15 cellular contexts compared by ENCODE assay signal in the genomic region with DNA sequence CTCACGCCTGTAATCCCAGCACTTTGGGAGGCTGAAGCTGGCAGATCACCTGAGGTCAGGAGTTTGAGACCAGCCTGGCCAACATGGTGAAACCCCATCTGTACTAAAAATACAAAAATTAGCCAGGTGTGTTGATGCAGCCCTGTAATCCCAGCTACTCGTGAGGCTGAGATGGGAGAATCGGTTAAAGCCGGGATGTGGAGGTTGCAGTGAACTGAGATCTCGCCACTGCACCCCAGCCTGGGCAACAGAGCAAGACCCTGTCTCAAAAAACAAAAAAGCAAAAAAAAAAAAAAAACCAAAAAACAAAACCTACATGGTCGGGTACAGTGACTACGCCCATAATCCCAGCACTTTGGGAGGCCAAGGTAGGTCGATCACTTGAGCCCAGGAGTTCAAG. TPM values are rescaled to one million over a fixed set of nuclear protein-coding genes. Genes with fewer than 3 reads are reported as not detected.
DNase-seq lines count a peak whose midpoint lies in the region; ATAC-seq and TF ChIP-seq lines count a peak whose summit lies in the region.
"Not testable (repeated sequence)": the region's sequence is repeated elsewhere in the genome, so short reads cannot be mapped to it uniquely, and the experiment has no call there.
"Had no signal": no experiment of that assay in that cellular context is flagged by ENCODE, and none has a peak within 500 bp of the region (broad histone marks: within the 10 kb centered on the region; RNA-seq: fewer than 3 reads in every experiment).

No MANE protein-coding gene starts in this region.

- ATAC-seq in HCT116; effector memory CD8-positive, alpha-beta T cell (replicated peaks): not testable (repeated sequence)

- not testable (repeated sequence) for TF ChIP-seq POLR2A in HCT116 (IDR thresholded peaks at IDR 0.05; ENCODE audit: borderline replicate concordance, extremely low read depth, insufficient read depth, insufficient read length)

- not testable (repeated sequence) for H3K4me2 ChIP-seq in HCT116 (ENCODE audit: low read length)

- H3K9me2 ChIP-seq in HCT116 (ENCODE audit: insufficient read depth), result not testable (repeated sequence)

- H3K4me1 ChIP-seq in A673 (ENCODE audit: insufficient read depth, low read length, poor library complexity, severe bottlenecking), result peaks cover 18% of the 10 kb centered on the region
- peaks cover 12 to 27% of the 10 kb centered on the region in 2 experiments for H3K4me1 ChIP-seq in HCT116 (ENCODE audit: control insufficient read depth in 1 of 2, insufficient read depth in 2 of 2, low read length in 2 of 2)

- H3K4me3 ChIP-seq in A673 (ENCODE audit: low read depth, low read length, poor library complexity, severe bottlenecking); HCT116 (replicated peaks in 1 of 2; ENCODE audit: low read depth in 1 of 2, low read length in 2 of 2); WERI-Rb-1 (ENCODE audit: low read depth, low read length): not testable (repeated sequence)

- intact Hi-C loops in A673 (cut with micrococcal nuclease; ENCODE audit: unreplicated experiment), result loop anchor here (5.0 kb wide), 1 partner anchor 193 kb away; a partner anchor contains a TSS
- intact Hi-C loops in HCT116 (cut with micrococcal nuclease), result not testable (repeated sequence)
- intact Hi-C loops in activated naive CD4-positive, alpha-beta T cell treated with anti-CD3 and anti-CD28 coated beads for 36 hours (cut with micrococcal nuclease), result loop anchor here (5.0 kb wide), 3 partner anchors 107 to 1272 kb away; a partner anchor contains a TSS

- H3K9ac ChIP-seq in HCT116 (ENCODE audit: low read length), result peak overlapping the region; percentile 99; the same call in 1 of the 2 replicates

- H3K79me2 ChIP-seq in HCT116 (ENCODE audit: insufficient read depth, low read length), result peaks cover 33% of the 10 kb centered on the region

- not testable (repeated sequence) for DNase-seq in A673 (ENCODE audit: low spot score); HCT116 (ENCODE audit: low read depth, low spot score); WERI-Rb-1; activated naive CD4-positive, alpha-beta T cell treated with anti-CD3 and anti-CD28 coated beads for 36 hours; effector memory CD8-positive, alpha-beta T cell; neural crest cell (ENCODE audit: low read depth, low spot score)

- TF ChIP-seq CTCF in A673 (conservative IDR thresholded peaks at IDR 0.05; ENCODE audit: low read depth, low read length); HCT116 (IDR thresholded peaks at IDR 0.05 in 2 of 3, conservative IDR thresholded peaks at IDR 0.05 in 1 of 3; ENCODE audit: borderline replicate concordance in 1 of 3, insufficient read depth in 1 of 3, low read depth in 2 of 3, low read length in 2 of 3); WERI-Rb-1 (IDR thresholded peaks at IDR 0.05; ENCODE audit: low read depth, low read length); neural crest cell (conservative IDR thresholded peaks at IDR 0.05): not testable (repeated sequence)

- TF ChIP-seq RAD21 in HCT116 (IDR thresholded peaks at IDR 0.05; ENCODE audit: low read depth), result not testable (repeated sequence)

- CTCF ChIA-PET in A673 (lab: Charles Lee); HCT116 (lab: Charles Lee): not testable (repeated sequence)
- CTCF ChIA-PET in activated naive CD4-positive, alpha-beta T cell treated with anti-CD3 and anti-CD28 coated beads for 36 hours (lab: Charles Lee), result interaction anchor here (1.0 to 1.2 kb wide), 4 partner anchors 11 to 117 kb away, joined by 3 to 6 read pairs (median 4); a partner anchor contains a TSS

- H3K9me3 ChIP-seq in A673 (ENCODE audit: low read depth, low read length, poor library complexity, severe bottlenecking); HCT116 (ENCODE audit: control insufficient read depth in 1 of 2, insufficient read depth in 1 of 2, low read depth in 1 of 2, low read length in 2 of 2): not testable (repeated sequence)
- peaks cover 12% of the 10 kb centered on the region for H3K9me3 ChIP-seq in WERI-Rb-1 (ENCODE audit: severe bottlenecking)

- BruUV-seq in A673 (replicated peaks; lab: Mats Ljungman, UMichigan); HCT116 (replicated peaks; lab: Mats Ljungman, UMichigan): not testable (repeated sequence)

- not testable (repeated sequence) for H3K27me3 ChIP-seq in A673 (replicated peaks; ENCODE audit: insufficient read depth, low read depth, low read length, poor library complexity); HCT116 (ENCODE audit: insufficient read depth, low read length); WERI-Rb-1 (ENCODE audit: insufficient read depth, low read depth, severe bottlenecking)

- POLR2A ChIA-PET in A673 (lab: Charles Lee; ENCODE audit: low non-redundant PET), result not testable (repeated sequence)
- POLR2A ChIA-PET in HCT116 (lab: Charles Lee), result interaction anchor here (1.1 to 1.4 kb wide), 2 partner anchors 26 to 129 kb away, joined by 3 to 4 read pairs; a partner anchor contains a TSS

- H3K27ac Mint-ChIP-seq in activated naive CD4-positive, alpha-beta T cell treated with anti-CD3 and anti-CD28 coated beads for 36 hours, result peak overlapping the region; percentile 96
- H3K27ac Mint-ChIP-seq in effector memory CD8-positive, alpha-beta T cell, result peak overlapping the region in 1 of 2 donors; percentile 100
- H3K27ac Mint-ChIP-seq in neural crest cell (ENCODE audit: unreplicated experiment), result not testable (repeated sequence)

- not testable (repeated sequence) for H4K20me1 ChIP-seq in HCT116 (ENCODE audit: insufficient read depth)

- not testable (repeated sequence) for H3K9me3 Mint-ChIP-seq in activated naive CD4-positive, alpha-beta T cell treated with anti-CD3 and anti-CD28 coated beads for 36 hours; effector memory CD8-positive, alpha-beta T cell
- peaks cover 13% of the 10 kb centered on the region for H3K9me3 Mint-ChIP-seq in neural crest cell

- H3K27ac ChIP-seq in A673 (ENCODE audit: low read depth, low read length, poor library complexity, severe bottlenecking) (peak overlapping the region; percentile 100), HCT116 (ENCODE audit: low read depth, low read length) (0 out of 2 replicates have a peak overlapping the region, but pooled peaks have one; percentile 95), WERI-Rb-1 (peak overlapping the region; percentile 100)

- RAD21 ChIA-PET in HCT116 (lab: Charles Lee; ENCODE audit: low non-redundant PET in 1 of 2, low total read pairs in 2 of 2, uncharacterized antibody in 2 of 2, unreplicated experiment in 2 of 2), result not testable (repeated sequence)

- not testable (repeated sequence) for H3K27me3 Mint-ChIP-seq in activated naive CD4-positive, alpha-beta T cell treated with anti-CD3 and anti-CD28 coated beads for 36 hours (ENCODE audit: low read depth); effector memory CD8-positive, alpha-beta T cell
- H3K27me3 Mint-ChIP-seq in neural crest cell (ENCODE audit: low read depth), result peaks cover 30% of the 10 kb centered on the region

- peaks cover 25% of the 10 kb centered on the region for H3K4me1 Mint-ChIP-seq in activated naive CD4-positive, alpha-beta T cell treated with anti-CD3 and anti-CD28 coated beads for 36 hours (ENCODE audit: low read depth)
- peaks cover 20 to 23% of the 10 kb centered on the region in 2 donors for H3K4me1 Mint-ChIP-seq in effector memory CD8-positive, alpha-beta T cell (ENCODE audit: low read depth in 2 of 2)
- peaks cover 27% of the 10 kb centered on the region for H3K4me1 Mint-ChIP-seq in neural crest cell

- peak overlapping the region; percentile 1 for H3K4me3 Mint-ChIP-seq in activated naive CD4-positive, alpha-beta T cell treated with anti-CD3 and anti-CD28 coated beads for 36 hours
- H3K4me3 Mint-ChIP-seq in effector memory CD8-positive, alpha-beta T cell, result peak overlapping the region; percentile 15 to 85
- peak overlapping the region; percentile 76 for H3K4me3 Mint-ChIP-seq in neural crest cell

- H3K36me3 Mint-ChIP-seq in activated naive CD4-positive, alpha-beta T cell treated with anti-CD3 and anti-CD28 coated beads for 36 hours (ENCODE audit: low read depth), result peaks cover 26% of the 10 kb centered on the region
- peaks cover 42% of the 10 kb centered on the region for H3K36me3 Mint-ChIP-seq in effector memory CD8-positive, alpha-beta T cell (ENCODE audit: insufficient read depth)
- peaks cover 23% of the 10 kb centered on the region for H3K36me3 Mint-ChIP-seq in neural crest cell (ENCODE audit: low read depth)

- H2AFZ ChIP-seq in HCT116 (ENCODE audit: low read depth, low read length, poor library complexity, severe bottlenecking), result not testable (repeated sequence)

- H3K36me3 ChIP-seq in A673 (ENCODE audit: insufficient read depth, low read length, poor library complexity, severe bottlenecking) (peaks cover 26% of the 10 kb centered on the region), HCT116 (ENCODE audit: control insufficient read depth in 1 of 2, insufficient read depth in 2 of 2, low read length in 2 of 2) (peaks cover 13 to 24% of the 10 kb centered on the region in 2 experiments; a peak in 3 of 4 replicates), WERI-Rb-1 (peaks cover 31% of the 10 kb centered on the region)

RNA-seq across cellular contexts. Expression of a gene that starts 1.6 kb away (rescaled TPM):
- 509 and 587 TPM in 2 replicates for total RNA-seq in A673 (2021)
- 515 TPM for total RNA-seq in HCT116 (2021; ENCODE audit: unreplicated experiment)
- 334 and 398 TPM in 2 replicates for polyA plus RNA-seq in HCT116 (2012)
- 100 to 1,000 TPM; 294 to 307 TPM for total RNA-seq in activated naive CD4-positive, alpha-beta T cell treated with anti-CD3 and anti-CD28 coated beads for 36 hours
- 243 and 269 TPM in 2 replicates for total RNA-seq in neural crest cell

RNA-seq across cellular contexts. Expression of a gene that starts 23.4 kb away (rescaled TPM):
- total RNA-seq in A673 (2021), result 1,355 and 1,380 TPM in 2 replicates
- 3,050 TPM for total RNA-seq in HCT116 (2021; ENCODE audit: unreplicated experiment)
- 4,429 and 5,970 TPM in 2 replicates for polyA plus RNA-seq in HCT116 (2012)
- 1,000 to 10,000 TPM; 3,327 to 3,354 TPM for total RNA-seq in activated naive CD4-positive, alpha-beta T cell treated with anti-CD3 and anti-CD28 coated beads for 36 hours
- total RNA-seq in neural crest cell, result 1,888 and 1,936 TPM in 2 replicates

RNA-seq across cellular contexts. Expression of a gene that starts 25.1 kb away (rescaled TPM):
- total RNA-seq in A673 (2021) (0.42 and 0.69 TPM in 2 replicates), HCT116 (2021; ENCODE audit: unreplicated experiment) (21.0 TPM), neural crest cell (0.40 and 0.71 TPM in 2 replicates)
- 4.8 and 9.0 TPM in 2 replicates for polyA plus RNA-seq in HCT116 (2012)
- total RNA-seq in activated naive CD4-positive, alpha-beta T cell treated with anti-CD3 and anti-CD28 coated beads for 36 hours, result 10 to 100 TPM in 1 of 2 experiments, 1 to 10 TPM in 1; 9.9 to 10.2 TPM
- total RNA-seq: A172, ascending aorta had no signal

RNA-seq across cellular contexts. Expression of a gene that starts 32.6 kb away (rescaled TPM):
- total RNA-seq in A673 (2021), result not detected in 2 replicates
- total RNA-seq in HCT116 (2021; ENCODE audit: unreplicated experiment), result not detected
- polyA plus RNA-seq in HCT116 (2012), result 0.21 TPM in 1 of 2 replicates, not detected in the other
- total RNA-seq in activated naive CD4-positive, alpha-beta T cell treated with anti-CD3 and anti-CD28 coated beads for 36 hours, result not detected
- not detected in 2 replicates for total RNA-seq in neural crest cell
- total RNA-seq: A172, ascending aorta, esophagus muscularis mucosa, gastrocnemius medialis, lower leg skin, mucosa of gallbladder, subcutaneous adipose tissue, ureter had no signal
- polyA plus RNA-seq: ovary had no signal

RNA-seq across cellular contexts. Expression of a gene that starts 33.9 kb away (rescaled TPM):
- total RNA-seq in A673 (2021), result 0.21 and 0.26 TPM in 2 replicates
- not detected for total RNA-seq in HCT116 (2021; ENCODE audit: unreplicated experiment)
- 0.01 TPM in 1 of 2 replicates, not detected in the other for polyA plus RNA-seq in HCT116 (2012)
- not detected for total RNA-seq in activated naive CD4-positive, alpha-beta T cell treated with anti-CD3 and anti-CD28 coated beads for 36 hours
- 0.54 and 0.59 TPM in 2 replicates for total RNA-seq in neural crest cell
- total RNA-seq: A172, gastrocnemius medialis, mucosa of gallbladder, ovary, ureter had no signal
- polyA plus RNA-seq: ovary had no signal

Comparison
In these comparisons a context has a peak if more than half of its experiments do, and no peak if none do; other contexts are left out.
1. H3K4me3 Mint-ChIP-seq: peak in every context shown above with its lines; median percentile 76 in neural crest cell; 50 in effector memory CD8-positive, alpha-beta T cell; 1 in activated naive CD4-positive, alpha-beta T cell treated with anti-CD3 and anti-CD28 coated beads for 36 hours.